Comparison of ENCODE assay signal across 28 cellular contexts in the genomic region with DNA sequence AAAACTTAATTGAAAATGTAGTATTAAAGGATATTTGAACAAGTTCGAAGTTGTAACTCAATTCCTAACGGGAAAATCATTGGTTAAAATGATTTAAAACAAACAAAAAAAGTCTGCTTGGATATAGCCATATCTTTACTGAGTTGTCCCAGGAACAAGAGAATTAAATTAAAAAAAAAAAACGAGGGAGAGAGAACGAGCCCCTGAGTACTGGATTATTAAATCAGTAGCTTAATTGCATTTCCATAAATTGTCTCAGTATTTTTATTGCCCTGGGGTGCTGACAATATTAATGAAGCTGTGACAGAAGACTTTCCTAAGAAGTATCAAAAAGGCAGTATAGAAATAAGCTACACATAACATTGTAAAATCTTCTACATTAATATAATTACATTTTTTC.
"Had no signal": no experiment of that assay in that cellular context is flagged by ENCODE, and none has a peak within 500 bp of the region (broad histone marks: within the 10 kb centered on the region; RNA-seq: fewer than 3 reads in every experiment).

No MANE protein-coding gene starts in this region.

- ATAC-seq: stimulated activated effector memory CD8-positive, alpha-beta T cell treated with anti-CD3 and anti-CD28 coated beads, Interleukin-12 subunit alpha, Interleukin-12 subunit beta, amount 100 ng/mL, for 72 hours; stimulated activated memory B cell treated with anti-CD40 and anti-IgM and Interleukin-4, amounts not matched to agents 10 μg/mL and 1 μg/mL and 100 μg/mL, for 72 hours; stimulated activated naive B cell treated with anti-CD40 and anti-IgM and Interleukin-4, amounts not matched to agents 10 μg/mL and 1 μg/mL and 100 μg/mL, for 72 hours; stimulated activated naive CD8-positive, alpha-beta T cell treated with anti-CD3 and anti-CD28 coated beads, Interleukin-15, amount 100 ng/mL, for 72 hours; stimulated activated naive CD8-positive, alpha-beta T cell treated with anti-CD3 and anti-CD28 coated beads, Interleukin-15, Interleukin-2, amounts not matched to agents 100 U/mL and 50 U/mL, for 24 hours; upper lobe of right lung had no signal

- H3K9me3 Mint-ChIP-seq: stimulated activated naive B cell treated with anti-CD40 and anti-IgM and Interleukin-4, amounts not matched to agents 10 μg/mL and 1 μg/mL and 100 μg/mL, for 72 hours; type B pancreatic cell had no signal

- H3K4me1 ChIP-seq: stomach, suprapubic skin, testis, thyroid gland, tibial artery, tibial nerve, transverse colon, upper lobe of left lung, upper lobe of right lung, uterus, vagina had no signal

- H3K4me3 Mint-ChIP-seq: stimulated activated effector memory CD8-positive, alpha-beta T cell treated with anti-CD3 and anti-CD28 coated beads, Interleukin-12 subunit alpha, Interleukin-12 subunit beta, amount 100 ng/mL, for 72 hours; stimulated activated memory B cell treated with anti-CD40 and anti-IgM and Interleukin-4, amounts not matched to agents 10 μg/mL and 1 μg/mL and 100 μg/mL, for 72 hours; stimulated activated naive B cell treated with anti-CD40 and anti-IgM and Interleukin-4, amounts not matched to agents 10 μg/mL and 1 μg/mL and 100 μg/mL, for 72 hours; stimulated activated naive CD8-positive, alpha-beta T cell treated with anti-CD3 and anti-CD28 coated beads, Interleukin-15, amount 100 ng/mL, for 72 hours; stimulated activated naive CD8-positive, alpha-beta T cell treated with anti-CD3 and anti-CD28 coated beads, Interleukin-15, Interleukin-2, amounts not matched to agents 100 ng/mL and 50 ng/mL, for 24 hours; type B pancreatic cell had no signal

- H3K27ac ChIP-seq: stomach, suprapubic skin, testis, thoracic aorta, thyroid gland, tibial artery, tibial nerve, transverse colon, upper lobe of left lung, upper lobe of right lung, uterus, vagina had no signal

- H3K9me3 ChIP-seq: stomach, suprapubic skin, testis, thoracic aorta, thyroid gland, tibial artery, tibial nerve, transverse colon, upper lobe of left lung, upper lobe of right lung, uterus, vagina had no signal

- H3K36me3 Mint-ChIP-seq: stimulated activated effector memory CD8-positive, alpha-beta T cell treated with anti-CD3 and anti-CD28 coated beads, Interleukin-12 subunit alpha, Interleukin-12 subunit beta, amount 100 ng/mL, for 72 hours; stimulated activated memory B cell treated with anti-CD40 and anti-IgM and Interleukin-4, amounts not matched to agents 10 μg/mL and 1 μg/mL and 100 μg/mL, for 72 hours; stimulated activated naive B cell treated with anti-CD40 and anti-IgM and Interleukin-4, amounts not matched to agents 10 μg/mL and 1 μg/mL and 100 μg/mL, for 72 hours; type B pancreatic cell had no signal

- H3K4me1 Mint-ChIP-seq: stimulated activated effector memory CD8-positive, alpha-beta T cell treated with anti-CD3 and anti-CD28 coated beads, Interleukin-12 subunit alpha, Interleukin-12 subunit beta, amount 100 ng/mL, for 72 hours; stimulated activated memory B cell treated with anti-CD40 and anti-IgM and Interleukin-4, amounts not matched to agents 10 μg/mL and 1 μg/mL and 100 μg/mL, for 72 hours; stimulated activated naive B cell treated with anti-CD40 and anti-IgM and Interleukin-4, amounts not matched to agents 10 μg/mL and 1 μg/mL and 100 μg/mL, for 72 hours; stimulated activated naive CD8-positive, alpha-beta T cell treated with anti-CD3 and anti-CD28 coated beads, Interleukin-15, amount 100 ng/mL, for 72 hours had no signal

- H3K27ac Mint-ChIP-seq: stimulated activated effector memory CD8-positive, alpha-beta T cell treated with anti-CD3 and anti-CD28 coated beads, Interleukin-12 subunit alpha, Interleukin-12 subunit beta, amount 100 ng/mL, for 72 hours; stimulated activated memory B cell treated with anti-CD40 and anti-IgM and Interleukin-4, amounts not matched to agents 10 μg/mL and 1 μg/mL and 100 μg/mL, for 72 hours; stimulated activated naive B cell treated with anti-CD40 and anti-IgM and Interleukin-4, amounts not matched to agents 10 μg/mL and 1 μg/mL and 100 μg/mL, for 72 hours; stimulated activated naive CD8-positive, alpha-beta T cell treated with anti-CD3 and anti-CD28 coated beads, Interleukin-15, amount 100 ng/mL, for 72 hours; stimulated activated naive CD8-positive, alpha-beta T cell treated with anti-CD3 and anti-CD28 coated beads, Interleukin-15, Interleukin-2, amounts not matched to agents 100 ng/mL and 50 ng/mL, for 24 hours; type B pancreatic cell had no signal

- H3K4me3 ChIP-seq: stomach, suprapubic skin, testis, thoracic aorta, thyroid gland, tibial artery, tibial nerve, transverse colon, upper lobe of left lung, upper lobe of right lung, uterus, vagina had no signal

- H3K36me3 ChIP-seq: stomach, suprapubic skin, thoracic aorta, thyroid gland, tibial artery, tibial nerve, transverse colon, upper lobe of left lung, upper lobe of right lung, uterus, vagina had no signal

- H3K27me3 Mint-ChIP-seq: stimulated activated memory B cell treated with anti-CD40 and anti-IgM and Interleukin-4, amounts not matched to agents 10 μg/mL and 1 μg/mL and 100 μg/mL, for 72 hours; stimulated activated naive B cell treated with anti-CD40 and anti-IgM and Interleukin-4, amounts not matched to agents 10 μg/mL and 1 μg/mL and 100 μg/mL, for 72 hours; stimulated activated naive CD8-positive, alpha-beta T cell treated with anti-CD3 and anti-CD28 coated beads, Interleukin-15, amount 100 ng/mL, for 72 hours; stimulated activated naive CD8-positive, alpha-beta T cell treated with anti-CD3 and anti-CD28 coated beads, Interleukin-15, Interleukin-2, amounts not matched to agents 100 ng/mL and 50 ng/mL, for 24 hours; type B pancreatic cell had no signal

- DNase-seq: stimulated activated CD4-positive, alpha-beta T cell treated with anti-CD3 and anti-CD28 coated beads, Interleukin-2, amount 100 ng/mL, for 48 hours; stimulated activated CD4-positive, alpha-beta T cell treated with anti-CD3 and anti-CD28 coated beads, Interleukin-4, amount 100 ng/mL, for 1 hour; stimulated activated CD4-positive, alpha-beta T cell treated with anti-CD3 and anti-CD28 coated beads, Interleukin-4, amount 100 ng/mL, for 24 hours; stimulated activated CD4-positive, alpha-beta T cell treated with anti-CD3 and anti-CD28 coated beads, Interleukin-4, amount 100 ng/mL, for 4 hours; stimulated activated CD8-positive, alpha-beta memory T cell treated with anti-CD3 and anti-CD28 coated beads, Interleukin-4, amount 100 ng/mL, for 48 hours; stimulated activated naive B cell treated with anti-CD40 and anti-IgM and Interleukin-4, amounts not matched to agents 10 μg/mL and 1 μg/mL and 100 μg/mL, for 72 hours; stimulated activated naive CD4-positive, alpha-beta T cell; stimulated activated naive CD4-positive, alpha-beta T cell treated with Interleukin-2 at 50 U/mL for 16 hours; stimulated activated naive CD8-positive, alpha-beta T cell treated with anti-CD3 and anti-CD28 coated beads, Interleukin-15, amount 100 ng/mL, for 72 hours; stimulated activated naive CD8-positive, alpha-beta T cell treated with anti-CD3 and anti-CD28 coated beads, Interleukin-15, Interleukin-2, amounts not matched to agents 100 U/mL and 50 U/mL, for 24 hours; stomach; substantia nigra; testis; thyroid gland; tibial artery; transverse colon; trophoblast cell; upper lobe of left lung; upper lobe of right lung; uterus had no signal

- H3K27me3 ChIP-seq: stomach, suprapubic skin, testis, thyroid gland, tibial artery, tibial nerve, transverse colon, upper lobe of left lung, upper lobe of right lung, uterus, vagina had no signal
